ENCODE assay signal across 8 cellular contexts in the genomic region with DNA sequence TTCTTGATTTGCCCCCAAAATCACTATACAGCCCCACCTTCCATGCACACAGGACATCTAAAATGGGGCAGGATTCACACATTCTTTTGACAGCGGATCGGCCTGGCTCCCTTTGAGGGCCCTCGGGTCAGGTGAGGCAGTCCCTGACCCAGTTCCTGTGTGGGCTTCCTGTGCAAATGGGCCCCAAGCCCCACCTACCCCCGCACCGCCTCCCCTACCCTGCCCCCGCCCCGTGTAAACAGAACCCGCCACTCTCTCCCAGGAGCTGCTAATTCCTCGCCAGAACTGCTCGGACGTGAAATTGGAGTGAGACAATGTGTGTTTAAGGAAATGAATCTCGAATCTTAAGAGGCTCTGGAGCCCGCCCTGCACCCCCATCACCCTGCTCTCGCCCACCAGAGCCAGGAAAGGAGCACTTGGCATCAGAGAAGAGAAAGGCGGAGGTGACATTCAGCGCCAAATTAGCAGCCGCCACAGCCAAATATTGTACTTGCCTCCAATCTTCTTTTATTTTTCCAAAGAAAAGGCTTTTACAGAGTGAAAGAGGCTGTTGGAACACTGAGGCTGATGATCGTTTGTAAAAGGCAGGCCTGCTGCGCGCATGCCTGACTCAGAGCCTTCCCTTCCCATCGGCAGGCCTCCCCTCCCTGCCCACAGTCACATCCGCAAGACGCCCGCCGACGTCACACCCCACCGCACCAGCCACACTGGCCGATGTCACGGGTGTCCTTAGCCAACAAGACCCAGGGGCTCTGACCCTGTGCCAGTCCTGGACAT. TPM values are rescaled to one million over a fixed set of nuclear protein-coding genes. Genes with fewer than 3 reads are reported as not detected.
DNase-seq lines count a peak whose midpoint lies in the region; ATAC-seq, FAIRE-seq and TF ChIP-seq lines count a peak whose summit lies in the region.

No MANE protein-coding gene starts in this region.

- FAIRE-seq in GM19239 (lab: Jason Lieb, UNC), result no peak

- no peaks in the 10 kb centered on the region for H3K27me3 Mint-ChIP-seq in T-helper 17 cell
- no peaks in the 10 kb centered on the region for H3K27me3 Mint-ChIP-seq in activated naive CD4-positive, alpha-beta T cell treated with anti-CD3 and anti-CD28 coated beads, Interleukin-2, amount 50 U/mL, for 24 hours

- H3K9me3 ChIP-seq in T-helper 17 cell (ENCODE audit: control insufficient read depth, low read length, poor library complexity, severe bottlenecking) (no peaks in the 10 kb centered on the region), iPS-20b (ENCODE audit: insufficient read depth, low read depth, low read length) (no peaks in the 10 kb centered on the region), A673 (ENCODE audit: low read depth, low read length, poor library complexity, severe bottlenecking) (no peaks in the 10 kb centered on the region)

- H3K27ac Mint-ChIP-seq in T-helper 17 cell, result peak overlapping the region; percentile 92
- H3K27ac Mint-ChIP-seq in activated naive CD4-positive, alpha-beta T cell treated with anti-CD3 and anti-CD28 coated beads, Interleukin-2, amount 50 U/mL, for 24 hours, result peak overlapping the region; percentile 79

- no TSS peak for BruUV-seq in A673 (replicated peaks; lab: Mats Ljungman, UMichigan)

- H3K36me3 ChIP-seq in iPS-20b (ENCODE audit: insufficient read depth, low read depth, low read length) (no peaks in the 10 kb centered on the region), A673 (ENCODE audit: insufficient read depth, low read length, poor library complexity, severe bottlenecking) (no peaks in the 10 kb centered on the region)

- POLR2A ChIA-PET in A673 (lab: Charles Lee; ENCODE audit: low non-redundant PET), result interaction anchor here (0.6 kb wide), 1 partner anchor 390 kb away, joined by 7 read pairs; no protein-coding TSS in a partner anchor

- H3K4me3 Mint-ChIP-seq in T-helper 17 cell, result peak overlapping the region; percentile 87
- peak overlapping the region; percentile 72 for H3K4me3 Mint-ChIP-seq in activated naive CD4-positive, alpha-beta T cell treated with anti-CD3 and anti-CD28 coated beads, Interleukin-2, amount 50 U/mL, for 24 hours

- CTCF ChIA-PET in A673 (lab: Charles Lee), result no interaction called here

- H3K4me1 ChIP-seq in iPS-20b (ENCODE audit: insufficient read depth, low read length), result peaks cover 17% of the 10 kb centered on the region; the same call in 1 of the 2 replicates
- no peaks in the 10 kb centered on the region for H3K4me1 ChIP-seq in A673 (ENCODE audit: insufficient read depth, low read length, poor library complexity, severe bottlenecking)

- H3K4me3 ChIP-seq in iPS-20b (ENCODE audit: low read length), result no peak overlapping the region
- H3K4me3 ChIP-seq in A673 (ENCODE audit: low read depth, low read length, poor library complexity, severe bottlenecking), result no peak overlapping the region

- intact Hi-C loops in A673 (cut with micrococcal nuclease; ENCODE audit: unreplicated experiment), result no loop called here

- no peaks in the 10 kb centered on the region for H3K36me3 Mint-ChIP-seq in T-helper 17 cell (ENCODE audit: low read depth)
- H3K36me3 Mint-ChIP-seq in activated naive CD4-positive, alpha-beta T cell treated with anti-CD3 and anti-CD28 coated beads, Interleukin-2, amount 50 U/mL, for 24 hours, result no peaks in the 10 kb centered on the region

- H3K27ac ChIP-seq in iPS-20b (ENCODE audit: low read length) (no peak overlapping the region), A673 (ENCODE audit: low read depth, low read length, poor library complexity, severe bottlenecking) (no peak overlapping the region)

- peaks cover 19% of the 10 kb centered on the region for H3K4me1 Mint-ChIP-seq in T-helper 17 cell
- peaks cover 15% of the 10 kb centered on the region for H3K4me1 Mint-ChIP-seq in activated naive CD4-positive, alpha-beta T cell treated with anti-CD3 and anti-CD28 coated beads, Interleukin-2, amount 50 U/mL, for 24 hours

- ATAC-seq in T-helper 17 cell (peak; percentile 85), GM21423 (IDR thresholded peaks at IDR 0.05; ENCODE audit: unreplicated experiment) (no peak)

- H3K9me3 Mint-ChIP-seq in activated naive CD4-positive, alpha-beta T cell treated with anti-CD3 and anti-CD28 coated beads, Interleukin-2, amount 50 U/mL, for 24 hours, result no peaks in the 10 kb centered on the region

- no peak for TF ChIP-seq CTCF in A673 (conservative IDR thresholded peaks at IDR 0.05; ENCODE audit: low read depth, low read length)

- 0 out of 2 replicates have a peak overlapping the region, but pooled peaks have one; percentile 15 for H3K9ac ChIP-seq in iPS-20b (ENCODE audit: low read depth, low read length)

- no peaks in the 10 kb centered on the region for H3K27me3 ChIP-seq in iPS-20b (ENCODE audit: insufficient read depth, low read length)
- no peaks in the 10 kb centered on the region for H3K27me3 ChIP-seq in A673 (replicated peaks; ENCODE audit: insufficient read depth, low read depth, low read length, poor library complexity)

- DNase-seq in T-helper 17 cell (peak; percentile 25 to 41 (median 35)), A673 (ENCODE audit: low spot score) (no peak), GM19239 (ENCODE audit: insufficient read length, low spot score) (no peak), AG20443 (ENCODE audit: low spot score) (no peak)
- peak; percentile 58 for DNase-seq in stimulated activated CD4-positive, alpha-beta T cell treated with anti-CD3 and anti-CD28 coated beads, Interleukin-12 subunit alpha, Interleukin-12 subunit beta, amount 100 ng/mL, for 4 hours

RNA-seq across cellular contexts. Expression of a gene that starts 53.1 kb away (rescaled TPM):
- total RNA-seq in T-helper 17 cell (1 to 10 TPM; 2.2 to 3.5 TPM), A673 (2021) (0.17 and 0.68 TPM in 2 replicates)

Comparison
In these comparisons a context has a peak if more than half of its experiments do, and no peak if none do; other contexts are left out.
1. DNase-seq: peak in T-helper 17 cell (3 of 3) and stimulated activated CD4-positive, alpha-beta T cell treated with anti-CD3 and anti-CD28 coated beads, Interleukin-12 subunit alpha, Interleukin-12 subunit beta, amount 100 ng/mL, for 4 hours (single experiment); none in A673 (single experiment), GM19239 (single experiment) and AG20443 (single experiment).